18 cellular contexts compared by ENCODE assay signal in the genomic region with DNA sequence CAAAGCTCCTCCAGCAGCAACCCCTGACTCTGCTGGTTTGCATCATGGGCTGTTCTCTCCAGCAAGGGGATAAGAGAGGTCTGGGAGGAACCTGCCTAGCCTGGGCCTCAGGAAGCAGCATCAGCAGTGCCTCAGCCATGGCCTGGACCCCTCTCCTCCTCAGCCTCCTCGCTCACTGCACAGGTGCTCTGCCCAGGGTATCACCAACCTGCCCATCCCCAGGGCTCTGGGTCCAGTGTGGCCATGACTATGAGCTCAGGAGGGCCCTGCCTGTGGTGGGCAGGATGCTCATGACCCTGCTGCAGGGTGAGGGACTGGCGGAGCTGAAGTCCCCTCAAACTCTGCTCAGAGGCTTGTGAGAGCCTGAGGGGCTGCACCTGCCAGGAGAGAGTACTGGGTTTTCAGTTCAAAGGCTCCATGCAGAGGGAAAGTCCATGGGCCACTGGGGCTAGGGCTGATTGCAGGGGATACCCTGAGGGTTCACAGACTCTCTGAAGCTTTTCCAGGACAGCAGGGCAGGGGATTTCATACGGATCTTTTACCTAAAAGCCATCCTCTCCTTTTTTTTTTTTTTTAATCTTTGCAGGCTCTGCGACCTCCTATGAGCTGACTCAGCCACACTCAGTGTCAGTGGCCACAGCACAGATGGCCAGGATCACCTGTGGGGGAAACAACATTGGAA.
"Had no signal": no experiment of that assay in that cellular context is flagged by ENCODE, and none has a peak within 500 bp of the region (broad histone marks: within the 10 kb centered on the region; RNA-seq: fewer than 3 reads in every experiment).

No MANE protein-coding gene starts in this region.

- H3K4me3 ChIP-seq: body of pancreas, esophagus squamous epithelium, mucosa of descending colon, psoas muscle, sigmoid colon, thoracic aorta had no signal

- H3K9me3 Mint-ChIP-seq: activated naive CD4-positive, alpha-beta T cell treated with anti-CD3 and anti-CD28 coated beads, Interleukin-2, amount 50 U/mL, for 24 hours; naive thymus-derived CD8-positive, alpha-beta T cell; stimulated activated naive CD8-positive, alpha-beta T cell treated with anti-CD3 and anti-CD28 coated beads, Interleukin-15, Interleukin-2, amounts not matched to agents 100 ng/mL and 50 ng/mL, for 24 hours; WTC11 had no signal

- H3K4me1 Mint-ChIP-seq: WTC11 had no signal

- ATAC-seq: activated CD8-positive, alpha-beta T cell treated with anti-CD3 and anti-CD28 coated beads, Interleukin-2, amount 10 ng/mL, durations not matched to agents 7 days and 5 days; body of pancreas; left colon; mucosa of descending colon; naive thymus-derived CD8-positive, alpha-beta T cell; psoas muscle had no signal

- H3K27ac ChIP-seq: body of pancreas, esophagus squamous epithelium, psoas muscle, sigmoid colon, thoracic aorta had no signal

- DNase-seq: activated CD4-positive, alpha-beta T cell treated with anti-CD3 and anti-CD28 coated beads for 48 hours; activated CD8-positive, alpha-beta T cell treated with anti-CD3 and anti-CD28 coated beads, Interleukin-2, amount 10 ng/mL, durations not matched to agents 7 days and 5 days; body of pancreas; cerebellar nuclear complex; esophagus squamous epithelium; foreskin fibroblast; glutamatergic neuron; left colon; mucosa of descending colon; naive thymus-derived CD8-positive, alpha-beta T cell; occipital lobe; psoas muscle; sigmoid colon; stimulated activated CD4-positive, alpha-beta T cell treated with anti-CD3 and anti-CD28 coated beads, Interleukin-2, amount 100 ng/mL, for 24 hours had no signal

- H3K27ac Mint-ChIP-seq: activated CD8-positive, alpha-beta T cell treated with anti-CD3 and anti-CD28 coated beads, Interleukin-2, amount 10 ng/mL, durations not matched to agents 7 days and 5 days; activated naive CD4-positive, alpha-beta T cell treated with anti-CD3 and anti-CD28 coated beads, Interleukin-2, amount 50 U/mL, for 24 hours; stimulated activated naive CD8-positive, alpha-beta T cell treated with anti-CD3 and anti-CD28 coated beads, Interleukin-15, Interleukin-2, amounts not matched to agents 100 ng/mL and 50 ng/mL, for 24 hours; WTC11 had no signal

- H3K27me3 ChIP-seq: body of pancreas, sigmoid colon had no signal

- H3K4me3 Mint-ChIP-seq: activated CD8-positive, alpha-beta T cell treated with anti-CD3 and anti-CD28 coated beads, Interleukin-2, amount 10 ng/mL, durations not matched to agents 7 days and 5 days; activated naive CD4-positive, alpha-beta T cell treated with anti-CD3 and anti-CD28 coated beads, Interleukin-2, amount 50 U/mL, for 24 hours; naive thymus-derived CD8-positive, alpha-beta T cell; stimulated activated naive CD8-positive, alpha-beta T cell treated with anti-CD3 and anti-CD28 coated beads, Interleukin-15, Interleukin-2, amounts not matched to agents 100 ng/mL and 50 ng/mL, for 24 hours; WTC11 had no signal

- H3K36me3 Mint-ChIP-seq: activated naive CD4-positive, alpha-beta T cell treated with anti-CD3 and anti-CD28 coated beads, Interleukin-2, amount 50 U/mL, for 24 hours; naive thymus-derived CD8-positive, alpha-beta T cell; WTC11 had no signal
